In genomic region chr13:74110053-74110452, GRCh38 we compare ENCODE assay signal across 25 cellular contexts. TPM values are rescaled to one million over a fixed set of nuclear protein-coding genes. Genes with fewer than 3 reads are reported as not detected.
A peak's percentile ranks its signal among the peaks of the same experiment; 100 is the strongest.
DNase-seq lines count a peak whose midpoint lies in the region; ATAC-seq, FAIRE-seq and TF ChIP-seq lines count a peak whose summit lies in the region.
"Had no signal": no experiment of that assay in that cellular context is flagged by ENCODE, and none has a peak within 500 bp of the region (broad histone marks: within the 10 kb centered on the region; RNA-seq: fewer than 3 reads in every experiment).

No MANE protein-coding gene starts in this region.

- CTCF ChIA-PET in activated CD8-positive, alpha-beta T cell treated with anti-CD3 and anti-CD28 coated beads for 36 hours (lab: Charles Lee): interaction anchor here (1.5 kb wide), 1 partner anchor 177 kb away, joined by 4 read pairs; no protein-coding TSS in a partner anchor
- CTCF ChIA-PET in activated CD8-positive, alpha-beta T cell treated with anti-CD3 and anti-CD28 coated beads, Interleukin-2, amount 10 ng/mL, durations not matched to agents 7 days and 5 days (lab: Charles Lee): interaction anchor here (1.8 kb wide), 1 partner anchor 177 kb away, joined by 5 read pairs; no protein-coding TSS in a partner anchor

- H3K4me1 Mint-ChIP-seq in activated CD8-positive, alpha-beta T cell treated with anti-CD3 and anti-CD28 coated beads for 36 hours (ENCODE audit: low read depth): peaks cover 68% of the 10 kb centered on the region
- peaks cover 16% of the 10 kb centered on the region for H3K4me1 Mint-ChIP-seq in activated CD8-positive, alpha-beta T cell treated with anti-CD3 and anti-CD28 coated beads, Interleukin-2, amount 10 ng/mL, durations not matched to agents 7 days and 5 days (ENCODE audit: low read depth)
- H3K4me1 Mint-ChIP-seq in IgD-negative memory B cell (peaks cover 40 to 48% (median 47%) of the 10 kb centered on the region in 3 donors), natural killer cell (peaks cover 59 to 74% of the 10 kb centered on the region in 2 donors)
- H3K4me1 Mint-ChIP-seq in effector memory CD8-positive, alpha-beta T cell (ENCODE audit: low read depth in 2 of 2): peaks cover 37 to 61% of the 10 kb centered on the region in 2 donors

- intact Hi-C loops in activated CD8-positive, alpha-beta T cell treated with anti-CD3 and anti-CD28 coated beads for 36 hours (cut with micrococcal nuclease): no loop called here
- intact Hi-C loops in natural killer cell (cut with micrococcal nuclease): no loop called here

- H3K27me3 Mint-ChIP-seq in activated CD8-positive, alpha-beta T cell treated with anti-CD3 and anti-CD28 coated beads for 36 hours: no peaks in the 10 kb centered on the region
- no peaks in the 10 kb centered on the region for H3K27me3 Mint-ChIP-seq in activated CD8-positive, alpha-beta T cell treated with anti-CD3 and anti-CD28 coated beads, Interleukin-2, amount 10 ng/mL, durations not matched to agents 7 days and 5 days (ENCODE audit: low read depth)
- H3K27me3 Mint-ChIP-seq in IgD-negative memory B cell (no peaks in the 10 kb centered on the region), natural killer cell (ENCODE audit: low read depth in 2 of 2) (no peaks in the 10 kb centered on the region)
- no peaks in the 10 kb centered on the region for H3K27me3 Mint-ChIP-seq in effector memory CD8-positive, alpha-beta T cell
- H3K27me3 Mint-ChIP-seq: brain had no signal

- POLR2A ChIA-PET in activated CD8-positive, alpha-beta T cell treated with anti-CD3 and anti-CD28 coated beads for 36 hours (lab: Charles Lee): no interaction called here
- POLR2A ChIA-PET in activated CD8-positive, alpha-beta T cell treated with anti-CD3 and anti-CD28 coated beads, Interleukin-2, amount 10 ng/mL, durations not matched to agents 7 days and 5 days (lab: Charles Lee): interaction anchor here (1.3 kb wide), 1 partner anchor 23 kb away, joined by 3 read pairs; no protein-coding TSS in a partner anchor

- no peak for TF ChIP-seq CTCF in activated CD8-positive, alpha-beta T cell treated with anti-CD3 and anti-CD28 coated beads for 36 hours (IDR thresholded peaks at IDR 0.05)
- no peak for TF ChIP-seq CTCF in natural killer cell (IDR thresholded peaks at IDR 0.05)
- no peak for TF ChIP-seq CTCF in D721Med (IDR thresholded peaks at IDR 0.05; ENCODE audit: insufficient read depth, missing control alignments)

- FAIRE-seq in D721Med (lab: Jason Lieb, UNC): no peak
- FAIRE-seq: GM12878 had no signal

- no peak for DNase-seq in activated CD8-positive, alpha-beta T cell treated with anti-CD3 and anti-CD28 coated beads for 36 hours
- DNase-seq in activated CD8-positive, alpha-beta T cell treated with anti-CD3 and anti-CD28 coated beads, Interleukin-2, amount 10 ng/mL, durations not matched to agents 7 days and 5 days: no peak
- no peak for DNase-seq in effector memory CD8-positive, alpha-beta T cell
- DNase-seq in natural killer cell (no peak), D721Med (ENCODE audit: insufficient read length, low spot score) (no peak)
- no peak for DNase-seq in activated CD8-positive, alpha-beta memory T cell treated with anti-CD3 and anti-CD28 coated beads for 24 hours
- DNase-seq: 8988T; activated CD4-positive, CD25-positive, alpha-beta regulatory T cell treated with anti-CD3 and anti-CD28 coated beads, Interleukin-2, amount 50 U/mL, for 72 hours; activated T-cell treated with anti-CD3 and anti-CD28 coated beads, Interleukin-2, amount 50 U/mL, for 48 hours; AML-193; DMS79 treated with DMSO at 0.1 percent for 48 hours; effector memory CD4-positive, alpha-beta T cell; kidney glomerular epithelial cell; mesenchymal stem cell; NCI-H1436; NCI-H524; occipital lobe; spleen; stimulated activated CD4-positive, alpha-beta T cell treated with anti-CD3 and anti-CD28 coated beads, Interleukin-4, amount 100 ng/mL, for 24 hours; upper lobe of left lung had no signal

- H3K9me3 Mint-ChIP-seq in activated CD8-positive, alpha-beta T cell treated with anti-CD3 and anti-CD28 coated beads for 36 hours: peaks cover 7% of the 10 kb centered on the region
- H3K9me3 Mint-ChIP-seq in activated CD8-positive, alpha-beta T cell treated with anti-CD3 and anti-CD28 coated beads, Interleukin-2, amount 10 ng/mL, durations not matched to agents 7 days and 5 days (ENCODE audit: insufficient read depth): peaks cover 7% of the 10 kb centered on the region
- H3K9me3 Mint-ChIP-seq in IgD-negative memory B cell: peaks cover 0 to 2% (median 0%) of the 10 kb centered on the region in 3 donors
- no peaks in the 10 kb centered on the region for H3K9me3 Mint-ChIP-seq in effector memory CD8-positive, alpha-beta T cell
- H3K9me3 Mint-ChIP-seq in natural killer cell: no peaks in the 10 kb centered on the region

- ATAC-seq in activated CD8-positive, alpha-beta T cell treated with anti-CD3 and anti-CD28 coated beads for 36 hours: no peak
- no peak for ATAC-seq in activated CD8-positive, alpha-beta T cell treated with anti-CD3 and anti-CD28 coated beads, Interleukin-2, amount 10 ng/mL, durations not matched to agents 7 days and 5 days
- no peak for ATAC-seq in effector memory CD8-positive, alpha-beta T cell (replicated peaks)
- ATAC-seq in natural killer cell: peak in 2 of 3 donors; percentile 25 to 45
- ATAC-seq in GM21717 (IDR thresholded peaks at IDR 0.05; ENCODE audit: unreplicated experiment): no peak
- ATAC-seq: gastroesophageal sphincter, GM12878 had no signal

- peak overlapping the region; percentile 43 for H3K27ac Mint-ChIP-seq in activated CD8-positive, alpha-beta T cell treated with anti-CD3 and anti-CD28 coated beads for 36 hours
- H3K27ac Mint-ChIP-seq in activated CD8-positive, alpha-beta T cell treated with anti-CD3 and anti-CD28 coated beads, Interleukin-2, amount 10 ng/mL, durations not matched to agents 7 days and 5 days: no peak overlapping the region
- H3K27ac Mint-ChIP-seq in IgD-negative memory B cell (no peak overlapping the region), natural killer cell (peak overlapping the region; percentile 57 to 72)
- H3K27ac Mint-ChIP-seq in effector memory CD8-positive, alpha-beta T cell: peak overlapping the region; percentile 0 to 47

- H3K36me3 Mint-ChIP-seq in activated CD8-positive, alpha-beta T cell treated with anti-CD3 and anti-CD28 coated beads for 36 hours (ENCODE audit: low read depth): peaks cover 37% of the 10 kb centered on the region
- peaks cover 31% of the 10 kb centered on the region for H3K36me3 Mint-ChIP-seq in activated CD8-positive, alpha-beta T cell treated with anti-CD3 and anti-CD28 coated beads, Interleukin-2, amount 10 ng/mL, durations not matched to agents 7 days and 5 days (ENCODE audit: low read depth)
- H3K36me3 Mint-ChIP-seq in IgD-negative memory B cell: peaks cover 9% of the 10 kb centered on the region
- H3K36me3 Mint-ChIP-seq in effector memory CD8-positive, alpha-beta T cell (ENCODE audit: insufficient read depth): peaks cover 4% of the 10 kb centered on the region
- H3K36me3 Mint-ChIP-seq in natural killer cell: no peaks in the 10 kb centered on the region

- H3K4me3 Mint-ChIP-seq in activated CD8-positive, alpha-beta T cell treated with anti-CD3 and anti-CD28 coated beads for 36 hours: no peak overlapping the region
- no peak overlapping the region for H3K4me3 Mint-ChIP-seq in activated CD8-positive, alpha-beta T cell treated with anti-CD3 and anti-CD28 coated beads, Interleukin-2, amount 10 ng/mL, durations not matched to agents 7 days and 5 days
- peak overlapping the region in 3 of 4 donors; percentile 0 to 32 (median 6) for H3K4me3 Mint-ChIP-seq in IgD-negative memory B cell
- peak overlapping the region in 1 of 2 donors; percentile 30 for H3K4me3 Mint-ChIP-seq in effector memory CD8-positive, alpha-beta T cell
- peak overlapping the region; percentile 4 for H3K4me3 Mint-ChIP-seq in natural killer cell
- H3K4me3 Mint-ChIP-seq: brain had no signal

RNA-seq across cellular contexts. Expression of gene KLF12, which starts 24.2 kb away (rescaled TPM):
- total RNA-seq in activated CD8-positive, alpha-beta T cell treated with anti-CD3 and anti-CD28 coated beads for 36 hours: 10 to 100 TPM; 17.1 to 19.6 TPM
- total RNA-seq in activated CD8-positive, alpha-beta T cell treated with anti-CD3 and anti-CD28 coated beads, Interleukin-2, amount 10 ng/mL, durations not matched to agents 7 days and 5 days: 10 to 100 TPM; 24.6 to 26.3 TPM
- 20.6 TPM for polyA plus RNA-seq in IgD-negative memory B cell
- total RNA-seq in natural killer cell: 100 to 1,000 TPM; 104 to 119 (median 108) TPM

Comparison
In these comparisons a context has a peak if more than half of its experiments do, and no peak if none do; other contexts are left out.
1. H3K27ac Mint-ChIP-seq: peak in activated CD8-positive, alpha-beta T cell treated with anti-CD3 and anti-CD28 coated beads for 36 hours (single experiment), effector memory CD8-positive, alpha-beta T cell (2 of 2) and natural killer cell (2 of 2); none in activated CD8-positive, alpha-beta T cell treated with anti-CD3 and anti-CD28 coated beads, Interleukin-2, amount 10 ng/mL, durations not matched to agents 7 days and 5 days (single experiment) and IgD-negative memory B cell (0 of 3).
2. ATAC-seq: peak in natural killer cell (2 of 3); none in activated CD8-positive, alpha-beta T cell treated with anti-CD3 and anti-CD28 coated beads for 36 hours (single experiment), activated CD8-positive, alpha-beta T cell treated with anti-CD3 and anti-CD28 coated beads, Interleukin-2, amount 10 ng/mL, durations not matched to agents 7 days and 5 days (single experiment), effector memory CD8-positive, alpha-beta T cell (single experiment) and GM21717 (single experiment).
3. H3K4me3 Mint-ChIP-seq: peak in IgD-negative memory B cell (3 of 4) and natural killer cell (single experiment); none in activated CD8-positive, alpha-beta T cell treated with anti-CD3 and anti-CD28 coated beads for 36 hours (single experiment) and activated CD8-positive, alpha-beta T cell treated with anti-CD3 and anti-CD28 coated beads, Interleukin-2, amount 10 ng/mL, durations not matched to agents 7 days and 5 days (single experiment).